12 cellular contexts compared by ENCODE assay signal in the genomic region with DNA sequence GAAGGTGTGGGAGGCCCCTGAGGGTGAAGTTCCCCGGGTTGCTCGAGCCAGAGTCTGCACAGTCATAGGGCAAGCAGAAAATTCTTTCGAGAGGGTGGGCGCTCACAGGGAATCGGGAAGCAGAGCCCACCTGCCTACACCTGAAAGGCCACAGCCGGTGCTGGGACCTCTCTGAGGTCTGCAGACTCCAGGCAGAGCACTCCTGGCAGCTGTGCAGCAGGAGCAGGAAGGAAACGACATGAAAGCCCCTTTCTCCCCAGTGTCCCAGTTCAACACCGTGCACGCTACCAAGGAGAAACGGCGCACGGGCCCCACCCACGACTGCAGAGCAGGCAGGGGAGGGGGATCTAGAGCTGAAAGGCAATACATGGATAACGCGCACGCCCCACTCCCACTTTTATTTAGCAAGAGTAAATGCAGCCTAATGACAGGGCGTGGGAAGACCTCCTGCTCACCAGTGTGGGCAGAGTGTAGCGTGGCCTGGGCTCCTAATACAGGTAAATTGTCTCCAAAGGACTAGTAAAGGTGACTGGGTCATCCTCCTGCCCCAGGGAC.
"Had no signal": no experiment of that assay in that cellular context is flagged by ENCODE, and none has a peak within 500 bp of the region (broad histone marks: within the 10 kb centered on the region; RNA-seq: fewer than 3 reads in every experiment).

No MANE protein-coding gene starts in this region.

- H3K27ac ChIP-seq: parathyroid adenoma, tibial artery, vagina had no signal

- H3K9me3 ChIP-seq: tibial artery, vagina had no signal

- ATAC-seq: activated CD8-positive, alpha-beta T cell treated with anti-CD3 and anti-CD28 coated beads, Interleukin-2, amount 10 ng/mL, durations not matched to agents 7 days and 5 days; stimulated activated naive CD8-positive, alpha-beta T cell treated with anti-CD3 and anti-CD28 coated beads, Interleukin-15, amount 100 ng/mL, for 72 hours had no signal

- DNase-seq: activated CD4-positive, alpha-beta T cell treated with anti-CD3 and anti-CD28 coated beads for 4 hours; activated CD8-positive, alpha-beta T cell treated with anti-CD3 and anti-CD28 coated beads, Interleukin-2, amount 10 ng/mL, durations not matched to agents 7 days and 5 days; activated naive CD4-positive, alpha-beta T cell treated with anti-CD3 and anti-CD28 coated beads for 36 hours; endodermal cell; kidney glomerular epithelial cell; retina; stimulated activated CD4-positive, alpha-beta T cell treated with anti-CD3 and anti-CD28 coated beads, Interleukin-15, amount 100 ng/mL, for 24 hours; stimulated activated CD4-positive, alpha-beta T cell treated with anti-CD3 and anti-CD28 coated beads, Interleukin-4, amount 100 ng/mL, for 4 hours; stimulated activated naive CD8-positive, alpha-beta T cell treated with anti-CD3 and anti-CD28 coated beads, Interleukin-15, amount 100 ng/mL, for 72 hours; tibial artery had no signal

- H3K4me1 ChIP-seq: parathyroid adenoma, tibial artery had no signal

- H3K27me3 ChIP-seq: tibial artery, vagina had no signal

- H3K4me3 ChIP-seq: tibial artery, vagina had no signal
